1 cellular context compared by ENCODE assay signal in the genomic region with DNA sequence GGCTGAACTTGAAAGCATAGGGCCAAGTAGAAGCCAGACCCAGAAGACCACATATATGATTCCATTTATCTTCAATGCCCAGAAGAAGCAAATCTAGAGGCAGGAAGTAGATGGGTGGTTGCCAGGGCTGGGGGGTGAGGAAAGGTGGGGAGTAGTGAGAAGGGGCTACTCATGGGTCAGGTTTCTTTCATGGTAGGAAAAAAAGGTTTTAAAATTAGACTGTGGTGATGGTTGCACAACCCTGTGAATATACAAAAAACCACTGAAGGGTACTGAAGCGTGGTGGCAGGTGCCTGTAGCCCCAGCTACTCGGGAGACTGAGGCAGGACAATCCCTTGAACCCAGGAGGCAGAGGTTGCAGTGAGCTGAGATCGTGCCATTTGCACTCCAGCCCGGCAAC.
TF ChIP-seq lines count a peak whose summit lies in the region.

No MANE protein-coding gene starts in this region.

TF ChIP-seq in GM12878, 131 proteins besides CTCF, POLR2A, EP300 and RAD21 (continued from another document):
- TF ChIP-seq, protein P1, sequence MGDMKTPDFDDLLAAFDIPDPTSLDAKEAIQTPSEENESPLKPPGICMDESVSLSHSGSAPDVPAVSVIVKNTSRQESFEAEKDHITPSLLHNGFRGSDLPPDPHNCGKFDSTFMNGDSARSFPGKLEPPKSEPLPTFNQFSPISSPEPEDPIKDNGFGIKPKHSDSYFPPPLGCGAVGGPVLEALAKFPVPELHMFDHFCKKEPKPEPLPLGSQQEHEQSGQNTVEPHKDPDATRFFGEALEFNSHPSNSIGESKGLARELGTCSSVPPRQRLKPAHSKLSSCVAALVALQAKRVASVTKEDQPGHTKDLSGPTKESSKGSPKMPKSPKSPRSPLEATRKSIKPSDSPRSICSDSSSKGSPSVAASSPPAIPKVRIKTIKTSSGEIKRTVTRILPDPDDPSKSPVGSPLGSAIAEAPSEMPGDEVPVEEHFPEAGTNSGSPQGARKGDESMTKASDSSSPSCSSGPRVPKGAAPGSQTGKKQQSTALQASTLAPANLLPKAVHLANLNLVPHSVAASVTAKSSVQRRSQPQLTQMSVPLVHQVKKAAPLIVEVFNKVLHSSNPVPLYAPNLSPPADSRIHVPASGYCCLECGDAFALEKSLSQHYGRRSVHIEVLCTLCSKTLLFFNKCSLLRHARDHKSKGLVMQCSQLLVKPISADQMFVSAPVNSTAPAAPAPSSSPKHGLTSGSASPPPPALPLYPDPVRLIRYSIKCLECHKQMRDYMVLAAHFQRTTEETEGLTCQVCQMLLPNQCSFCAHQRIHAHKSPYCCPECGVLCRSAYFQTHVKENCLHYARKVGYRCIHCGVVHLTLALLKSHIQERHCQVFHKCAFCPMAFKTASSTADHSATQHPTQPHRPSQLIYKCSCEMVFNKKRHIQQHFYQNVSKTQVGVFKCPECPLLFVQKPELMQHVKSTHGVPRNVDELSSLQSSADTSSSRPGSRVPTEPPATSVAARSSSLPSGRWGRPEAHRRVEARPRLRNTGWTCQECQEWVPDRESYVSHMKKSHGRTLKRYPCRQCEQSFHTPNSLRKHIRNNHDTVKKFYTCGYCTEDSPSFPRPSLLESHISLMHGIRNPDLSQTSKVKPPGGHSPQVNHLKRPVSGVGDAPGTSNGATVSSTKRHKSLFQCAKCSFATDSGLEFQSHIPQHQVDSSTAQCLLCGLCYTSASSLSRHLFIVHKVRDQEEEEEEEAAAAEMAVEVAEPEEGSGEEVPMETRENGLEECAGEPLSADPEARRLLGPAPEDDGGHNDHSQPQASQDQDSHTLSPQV (IDR thresholded peaks at IDR 0.05), result no peak
